Comparison of ENCODE assay signal across 17 cellular contexts in genomic region chr3:4447600-4448561, GRCh38.
"Had no signal": no experiment of that assay in that cellular context is flagged by ENCODE, and none has a peak within 500 bp of the region (broad histone marks: within the 10 kb centered on the region; RNA-seq: fewer than 3 reads in every experiment).

No MANE protein-coding gene starts in this region.

- ATAC-seq: esophagus mucosa, gastrocnemius medialis, left cardiac atrium had no signal

- H3K4me3 ChIP-seq: gastrocnemius medialis, lung, transverse colon had no signal

- DNase-seq: activated B cell treated with CpG ODN at 0.5 μM for 24 hours; activated CD4-positive, alpha-beta T cell treated with anti-CD3 and anti-CD28 coated beads, Interleukin-2, amount 10 ng/mL, durations not matched to agents 24 days and 14 days; activated CD8-positive, alpha-beta memory T cell treated with anti-CD3 and anti-CD28 coated beads, Interleukin-2, amount 50 U/mL, for 48 hours; activated gamma-delta T cell treated with Interleukin-2 at 50 U/mL for 16 hours; activated naive CD8-positive, alpha-beta T cell treated with anti-CD3 and anti-CD28 coated beads for 36 hours; amniotic stem cell; effector CD8-positive, alpha-beta T cell; gastrocnemius medialis; head of caudate nucleus; left cardiac atrium; midbrain; stimulated activated naive CD4-positive, alpha-beta T cell; substantia nigra; transverse colon had no signal

- H3K4me1 ChIP-seq: gastrocnemius medialis, transverse colon had no signal

- H3K27me3 ChIP-seq: gastrocnemius medialis, transverse colon had no signal

- FAIRE-seq: islet of Langerhans had no signal

- H3K9me3 ChIP-seq: gastrocnemius medialis, transverse colon had no signal

- H3K27ac ChIP-seq: gastrocnemius medialis, transverse colon had no signal
